In the genomic region with DNA sequence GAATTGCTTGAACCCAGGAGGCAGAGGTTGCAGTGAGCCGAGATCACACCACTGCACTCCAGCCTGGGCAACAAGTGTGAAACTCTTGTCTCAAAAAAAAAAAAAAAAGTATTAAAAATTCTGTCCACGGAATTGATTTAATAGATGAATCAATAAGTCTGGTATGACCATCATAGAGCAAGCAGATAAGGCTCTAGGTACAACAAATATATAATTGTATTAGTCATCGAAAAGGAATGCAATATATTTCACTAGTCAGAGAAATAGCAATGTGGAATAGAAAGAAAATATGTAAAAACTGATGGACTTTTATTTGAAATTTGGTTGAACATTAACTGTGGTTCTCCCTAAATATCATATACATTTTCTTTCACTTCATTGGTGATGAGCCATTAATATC, we compare ENCODE assay signal across 24 cellular contexts.
DNase-seq lines count a peak whose midpoint lies in the region; ATAC-seq, FAIRE-seq and TF ChIP-seq lines count a peak whose summit lies in the region.
"Had no signal": no experiment of that assay in that cellular context is flagged by ENCODE, and none has a peak within 500 bp of the region (broad histone marks: within the 10 kb centered on the region; RNA-seq: fewer than 3 reads in every experiment).

No MANE protein-coding gene starts in this region.

- ATAC-seq in RWPE2 (ENCODE audit: low read depth), result peak; percentile 79
- ATAC-seq in GM18861 (IDR thresholded peaks at IDR 0.05; ENCODE audit: unreplicated experiment), result no peak
- no peak for ATAC-seq in HG02885 (IDR thresholded peaks at IDR 0.05; ENCODE audit: poor library complexity, unreplicated experiment)
- ATAC-seq: GM12878, Panc1 had no signal

- H3K36me3 ChIP-seq in RWPE2 (ENCODE audit: low read depth) (no peaks in the 10 kb centered on the region), kidney (ENCODE audit: control insufficient read depth in 1 of 2, insufficient read depth in 2 of 2, low read length in 2 of 2) (no peaks in the 10 kb centered on the region)

- H3K4me1 ChIP-seq in RWPE2 (ENCODE audit: insufficient read depth, poor library complexity, severe bottlenecking), result peaks cover 11% of the 10 kb centered on the region
- no peaks in the 10 kb centered on the region for H3K4me1 ChIP-seq in kidney (ENCODE audit: control insufficient read depth in 1 of 2, insufficient read depth in 1 of 2, low read depth in 1 of 2, low read length in 2 of 2)

- peak overlapping the region; percentile 63 for H3K27ac ChIP-seq in RWPE2 (ENCODE audit: poor library complexity, severe bottlenecking)
- no peak overlapping the region for H3K27ac ChIP-seq in kidney (ENCODE audit: low read depth in 2 of 2, low read length in 2 of 2)
- H3K27ac ChIP-seq: KMS-11 had no signal

- DNase-seq in A172 (ENCODE audit: low spot score) (peak; percentile 19), HS-5 (ENCODE audit: low read depth) (peak; percentile 9), RWPE2 (ENCODE audit: low spot score) (no peak), kidney (no peak), NCI-H1105 (lab: John Stamatoyannopoulos, UW) (no peak), AML-193 (lab: John Stamatoyannopoulos, UW) (no peak)
- DNase-seq: 8988T; C1 segment of cervical spinal cord; CD4-positive, alpha-beta memory T cell; COR-L47; GDM1; NCI-H1092; NCI-H1436; NCI-H187; NCI-H2081 treated with DMSO at 0.1 percent for 48 hours; NCI-H2171; NCI-H226; NCI-H510A; NCI-H69 had no signal

- H3K4me3 ChIP-seq in RWPE2 (ENCODE audit: severe bottlenecking) (no peak overlapping the region), kidney (ENCODE audit: low read length in 2 of 2) (no peak overlapping the region)
- H3K4me3 ChIP-seq: GM12878 had no signal

- no peak for TF ChIP-seq CTCF in RWPE2 (IDR thresholded peaks at IDR 0.05; ENCODE audit: poor library complexity, severe bottlenecking)
- TF ChIP-seq CTCF in kidney (IDR thresholded peaks at IDR 0.05; ENCODE audit: borderline replicate concordance, extremely low read depth, insufficient read depth), result no peak

- no peak overlapping the region for H3K9ac ChIP-seq in kidney (ENCODE audit: low read length in 2 of 2)
- H3K9ac ChIP-seq: KMS-11 had no signal

- peak; percentile 21 for FAIRE-seq in kidney (lab: Jason Lieb, UNC)
- FAIRE-seq: GM12878 had no signal

- H3K27me3 ChIP-seq in RWPE2 (ENCODE audit: insufficient read depth, poor library complexity, severe bottlenecking), result no peaks in the 10 kb centered on the region

- intact Hi-C loops in kidney (cut with DNase I), result no loop called here

- H3K9me3 ChIP-seq in RWPE2 (ENCODE audit: severe bottlenecking), result no peaks in the 10 kb centered on the region
- H3K9me3 ChIP-seq in kidney (ENCODE audit: control insufficient read depth in 1 of 2, low read length in 2 of 2), result no peaks in the 10 kb centered on the region

Comparison
In these comparisons a context has a peak if more than half of its experiments do, and no peak if none do; other contexts are left out.
1. DNase-seq: peak in A172 (single experiment) and HS-5 (single experiment); none in RWPE2 (single experiment), kidney (single experiment), NCI-H1105 (single experiment) and AML-193 (0 of 2).